ENCODE assay signal across 8 cellular contexts in genomic region chr3:25664066-25664809, GRCh38. TPM values are rescaled to one million over a fixed set of nuclear protein-coding genes. Genes with fewer than 3 reads are reported as not detected.
DNase-seq lines count a peak whose midpoint lies in the region; ATAC-seq, FAIRE-seq and TF ChIP-seq lines count a peak whose summit lies in the region.

No MANE protein-coding gene starts in this region.

- H3K27ac ChIP-seq in SU-DHL-6 (ENCODE audit: low read depth, low read length) (peak overlapping the region; percentile 64), adipose tissue (ENCODE audit: low read depth, low read length) (peak overlapping the region; percentile 86), psoas muscle (peak overlapping the region; percentile 96)

- 0 to 1% (median 0%) methylated on average over 72 to 106 of the region's 106 CpGs for WGBS in adipose tissue, 3 donors
- WGBS in psoas muscle, 3 donors = 0% methylated on average over 41 to 106 of the region's 106 CpGs

- TF ChIP-seq CTCF in SU-DHL-6 (IDR thresholded peaks at IDR 0.05; ENCODE audit: insufficient read depth, low read length, poor library complexity, severe bottlenecking) = no peak
- no peak for TF ChIP-seq CTCF in psoas muscle (IDR thresholded peaks at IDR 0.05)

- DNase-seq in 8988T (peak; percentile 33), left ventricle myocardium superior (peak; percentile 82), psoas muscle (peak; percentile 79 to 82), urothelium cell line (ENCODE audit: low spot score) (peak; percentile 60)

- peak overlapping the region; percentile 68 for H2AFZ ChIP-seq in SU-DHL-6 (ENCODE audit: low read depth, low read length, severe bottlenecking)

- peaks cover 18% of the 10 kb centered on the region; the same call in 1 of the 2 replicates for H3F3A ChIP-seq in SU-DHL-6 (ENCODE audit: insufficient read depth)

- intact Hi-C loops in left ventricle myocardium superior (cut with micrococcal nuclease) (loop anchor here (10.0 kb wide), 1 partner anchor 121 kb away; the partner anchor contains the start of gene NGLY1), psoas muscle (cut with DNase I) (loop anchor here (5.0 to 10.0 kb wide), 3 partner anchors 118 to 1051 kb away; partner anchors contain the start of gene NGLY1 (in 1 of the 2))

- peaks cover 41% of the 10 kb centered on the region for H3K4me1 ChIP-seq in psoas muscle

- H3K4me3 ChIP-seq in SU-DHL-6 (ENCODE audit: insufficient read depth, low read length, poor library complexity, severe bottlenecking) = peak overlapping the region; percentile 75
- peak overlapping the region; percentile 83 for H3K4me3 ChIP-seq in psoas muscle

- H3K27me3 ChIP-seq in SU-DHL-6 (ENCODE audit: low read length) = no peaks in the 10 kb centered on the region
- no peaks in the 10 kb centered on the region for H3K27me3 ChIP-seq in psoas muscle (ENCODE audit: insufficient read depth in 3 of 3, low read length in 2 of 3)

- H3K9me2 ChIP-seq in SU-DHL-6 (replicated peaks; ENCODE audit: insufficient read depth, low read length) = no peaks in the 10 kb centered on the region

- H3K9me3 ChIP-seq in SU-DHL-6 (ENCODE audit: insufficient read depth, low read length) (no peaks in the 10 kb centered on the region), psoas muscle (no peaks in the 10 kb centered on the region)

- ATAC-seq in GM18519 (IDR thresholded peaks at IDR 0.05; ENCODE audit: low FRiP score, unreplicated experiment) (peak; percentile 13), HG03045 (IDR thresholded peaks at IDR 0.05; ENCODE audit: unreplicated experiment) (peak; percentile 40), left ventricle myocardium superior (peak; percentile 70), psoas muscle (peak; percentile 61 to 73 (median 63))

- H3K9ac ChIP-seq in SU-DHL-6 (ENCODE audit: low read length) = peak overlapping the region; percentile 75

- peaks cover 30% of the 10 kb centered on the region for H4K20me1 ChIP-seq in SU-DHL-6 (ENCODE audit: low read depth, low read length)

- peaks cover 46% of the 10 kb centered on the region for H3K79me2 ChIP-seq in SU-DHL-6 (ENCODE audit: insufficient read depth, low read length)

- FAIRE-seq in urothelium cell line (lab: Jason Lieb, UNC) = no peak

- H3K36me3 ChIP-seq in SU-DHL-6 (ENCODE audit: low read length) (no peaks in the 10 kb centered on the region), psoas muscle (ENCODE audit: insufficient read depth in 1 of 2, low read depth in 1 of 2) (no peaks in the 10 kb centered on the region)

- peak overlapping the region; percentile 72 for H3K4me2 ChIP-seq in SU-DHL-6 (ENCODE audit: low read depth, low read length, poor library complexity, severe bottlenecking)

RNA-seq across cellular contexts. Expression of gene TOP2B, which starts 0.5 kb away (rescaled TPM):
- polyA plus RNA-seq in adipose tissue (10 to 100 TPM; 22.0 to 51.7 (median 34.5) TPM), psoas muscle (10 to 100 TPM; 39.3 to 73.8 (median 45.3) TPM)
- total RNA-seq in left ventricle myocardium superior (113 TPM), psoas muscle (10 to 100 TPM; 50.6 to 84.8 (median 70.1) TPM)

Comparison
In these comparisons a context has a peak if more than half of its experiments do, and no peak if none do; other contexts are left out.
1. Peak in every context shown above with its lines: DNase-seq, ATAC-seq, H3K4me3 ChIP-seq and H3K27ac ChIP-seq.
2. ATAC-seq: peak in every context shown above with its lines; median percentile 70 in left ventricle myocardium superior; 63 in psoas muscle; 40 in HG03045; 13 in GM18519.